ENCODE assay signal across 8 cellular contexts in genomic region chr13:114314074-114314912, GRCh38. TPM values are rescaled to one million over a fixed set of nuclear protein-coding genes. Genes with fewer than 3 reads are reported as not detected.
A peak's percentile ranks its signal among the peaks of the same experiment; 100 is the strongest.
DNase-seq lines count a peak whose midpoint lies in the region; ATAC-seq, FAIRE-seq and TF ChIP-seq lines count a peak whose summit lies in the region.

Gene CHAMP1, plus strand, starts transcription at chr13:114314503. Its CDS starts 9,340 bp downstream, at chr13:114323843.

- H3K9me3 Mint-ChIP-seq in natural killer cell, result no peaks in the 10 kb centered on the region

- peaks cover 29 to 41% of the 10 kb centered on the region in 2 donors for H3K4me1 Mint-ChIP-seq in natural killer cell

- peak; percentile 96 for DNase-seq in ELF-1 (ENCODE audit: low read depth, low spot score)
- peak; percentile 96 for DNase-seq in H54 (ENCODE audit: insufficient read length, low spot score)
- DNase-seq in LoVo (ENCODE audit: low spot score), result peak; percentile 94
- peak; percentile 89 for DNase-seq in activated T-helper 9 cell treated with anti-CD3 and anti-CD28 coated beads, Interleukin-2, amount 50 U/mL, for 16 hours (ENCODE audit: low read depth)
- DNase-seq in fibroblast of peridontal ligament (ENCODE audit: extremely low read depth), result peak; percentile 94
- peak; percentile 71 for DNase-seq in natural killer cell
- peak; percentile 80 to 89 (median 86) for DNase-seq in stimulated activated naive CD4-positive, alpha-beta T cell (lab: John Stamatoyannopoulos, UW)

- ATAC-seq in natural killer cell, result peak; percentile 89 to 91 (median 91)

- TF ChIP-seq POLR2A in H54 (IDR thresholded peaks at IDR 0.05; ENCODE audit: low read depth, low read length), result peak; percentile 88
- TF ChIP-seq POLR2A in Raji (IDR thresholded peaks at IDR 0.05; ENCODE audit: insufficient read depth, low read depth, low read length), result peak; percentile 80

- FAIRE-seq in H54 (lab: Jason Lieb, UNC), result peak; percentile 95

- peak within 1 kb of the TSS; percentile 96 for H3K4me3 Mint-ChIP-seq in natural killer cell

- no peaks in the 10 kb centered on the region for H3K36me3 Mint-ChIP-seq in natural killer cell

- TF ChIP-seq CTCF in natural killer cell (IDR thresholded peaks at IDR 0.05), result no peak

- peak within 1 kb of the TSS; percentile 74 to 82 for H3K27ac Mint-ChIP-seq in natural killer cell

- H3K27me3 Mint-ChIP-seq in natural killer cell (ENCODE audit: low read depth in 2 of 2), result no peaks in the 10 kb centered on the region

- intact Hi-C loops in natural killer cell (cut with micrococcal nuclease), result loop anchor here (2.0 kb wide), 1 partner anchor 31 kb away; no protein-coding TSS in a partner anchor

RNA-seq across cellular contexts. Expression of gene CHAMP1, which starts in this region (rescaled TPM):
- total RNA-seq in natural killer cell, result 10 to 100 TPM in 1 of 3 donors, 1 to 10 TPM in 2; 6.1 to 11.3 (median 7.9) TPM

Comparison
In these comparisons a context has a peak if more than half of its experiments do, and no peak if none do; other contexts are left out.
1. Peak in every context shown above with its lines: DNase-seq and ATAC-seq.